Comparison of ENCODE assay signal across 8 cellular contexts in the genomic region with DNA sequence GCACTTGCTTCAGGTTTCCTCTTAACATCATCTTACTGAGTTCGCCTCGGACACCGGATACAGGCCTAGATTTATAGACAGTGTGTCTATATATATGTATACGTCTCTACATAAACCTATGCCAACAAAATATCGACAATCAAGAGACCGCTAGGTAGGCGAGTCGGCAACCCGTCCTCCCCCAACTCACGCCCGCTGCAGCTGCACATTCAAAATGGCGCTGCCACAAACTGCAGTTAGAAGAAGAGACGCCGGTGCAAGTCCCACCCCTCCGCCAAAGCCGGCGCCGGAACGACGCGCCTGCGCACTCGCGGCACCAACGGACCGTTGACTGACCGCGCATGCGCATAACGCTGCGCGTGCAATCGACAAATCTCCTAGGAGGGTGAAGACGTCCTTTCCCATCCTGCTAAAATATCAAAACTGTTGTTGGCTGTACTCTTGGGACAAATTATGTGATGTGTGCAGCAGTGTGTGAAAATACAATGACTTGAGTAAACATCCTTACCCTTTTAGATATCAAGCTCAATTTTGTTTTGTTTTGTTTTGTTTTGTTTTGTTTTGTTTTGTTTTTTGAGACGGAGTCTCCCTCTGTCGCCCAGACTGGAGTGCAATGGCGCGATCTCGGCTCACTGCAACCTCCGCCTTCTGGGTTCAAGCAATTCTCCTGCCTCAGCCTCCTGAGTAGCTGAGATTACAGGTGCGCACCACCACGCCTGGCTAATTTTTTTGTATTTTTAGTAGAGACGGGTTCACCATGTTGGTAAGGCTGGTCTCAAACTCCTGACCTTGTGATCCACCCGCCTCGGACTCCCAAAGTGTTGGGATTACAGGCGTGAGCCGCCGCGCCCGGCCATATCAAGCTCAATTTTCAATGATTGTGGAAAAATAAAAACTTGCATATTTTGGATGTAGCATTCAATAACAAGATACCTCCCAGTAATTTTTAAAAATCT. TPM values are rescaled to one million over a fixed set of nuclear protein-coding genes. Genes with fewer than 3 reads are reported as not detected.
DNase-seq lines count a peak whose midpoint lies in the region; ATAC-seq, FAIRE-seq and TF ChIP-seq lines count a peak whose summit lies in the region.
"Not testable (repeated sequence)": the region's sequence is repeated elsewhere in the genome, so short reads cannot be mapped to it uniquely, and the experiment has no call there.

A gene with protein sequence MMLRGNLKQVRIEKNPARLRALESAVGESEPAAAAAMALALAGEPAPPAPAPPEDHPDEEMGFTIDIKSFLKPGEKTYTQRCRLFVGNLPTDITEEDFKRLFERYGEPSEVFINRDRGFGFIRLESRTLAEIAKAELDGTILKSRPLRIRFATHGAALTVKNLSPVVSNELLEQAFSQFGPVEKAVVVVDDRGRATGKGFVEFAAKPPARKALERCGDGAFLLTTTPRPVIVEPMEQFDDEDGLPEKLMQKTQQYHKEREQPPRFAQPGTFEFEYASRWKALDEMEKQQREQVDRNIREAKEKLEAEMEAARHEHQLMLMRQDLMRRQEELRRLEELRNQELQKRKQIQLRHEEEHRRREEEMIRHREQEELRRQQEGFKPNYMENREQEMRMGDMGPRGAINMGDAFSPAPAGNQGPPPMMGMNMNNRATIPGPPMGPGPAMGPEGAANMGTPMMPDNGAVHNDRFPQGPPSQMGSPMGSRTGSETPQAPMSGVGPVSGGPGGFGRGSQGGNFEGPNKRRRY (minus strand): TSS at position 219 of the 956 bp plus-strand sequence. CDS start 188 bp downstream, at position 31.

- not testable (repeated sequence) for H3K36me3 Mint-ChIP-seq in IgD-negative memory B cell

- peak; percentile 80 for FAIRE-seq in D721Med (lab: Jason Lieb, UNC)

- ATAC-seq in GM21528 (IDR thresholded peaks at IDR 0.05; ENCODE audit: low FRiP score, unreplicated experiment), result peak; percentile 79

- not testable (repeated sequence) for H3K27me3 Mint-ChIP-seq in IgD-negative memory B cell

- H3K27ac Mint-ChIP-seq in IgD-negative memory B cell, result peak within 1 kb of the TSS; percentile 98 to 100 (median 99)

- DNase-seq in D721Med (ENCODE audit: insufficient read length, low spot score), result peak; percentile 90
- peak; percentile 50 for DNase-seq in OCI-M2 (lab: John Stamatoyannopoulos, UW; ENCODE audit: unreplicated experiment)
- DNase-seq in activated T-cell treated with anti-CD3 and anti-CD28 coated beads for 4 hours, result peak; percentile 93
- DNase-seq in epidermal melanocyte (ENCODE audit: insufficient read length, low spot score), result peak; percentile 98
- peak; percentile 97 for DNase-seq in middle frontal gyrus (ENCODE audit: extremely low spot score, low spot score)
- DNase-seq in stimulated activated CD8-positive, alpha-beta memory T cell treated with anti-CD3 and anti-CD28 coated beads, Interleukin-2, amount 100 ng/mL, for 48 hours (ENCODE audit: low read depth in 2 of 2), result peak; percentile 92 to 93

- not testable (repeated sequence) for H3K4me1 Mint-ChIP-seq in IgD-negative memory B cell

- H3K4me3 Mint-ChIP-seq in IgD-negative memory B cell, result peak within 1 kb of the TSS; percentile 98 to 99 (median 99)

- not testable (repeated sequence) for TF ChIP-seq CTCF in D721Med (IDR thresholded peaks at IDR 0.05; ENCODE audit: insufficient read depth, missing control alignments)

- H3K9me3 Mint-ChIP-seq in IgD-negative memory B cell, result not testable (repeated sequence)

RNA-seq across cellular contexts. Expression of the gene that starts here (rescaled TPM):
- 50.3 TPM for polyA plus RNA-seq in IgD-negative memory B cell

Comparison
In these comparisons a context has a peak if more than half of its experiments do, and no peak if none do; other contexts are left out.
1. Peak in every context shown above with its lines: DNase-seq and ATAC-seq.